3 cellular contexts compared by ENCODE assay signal in the genomic region with DNA sequence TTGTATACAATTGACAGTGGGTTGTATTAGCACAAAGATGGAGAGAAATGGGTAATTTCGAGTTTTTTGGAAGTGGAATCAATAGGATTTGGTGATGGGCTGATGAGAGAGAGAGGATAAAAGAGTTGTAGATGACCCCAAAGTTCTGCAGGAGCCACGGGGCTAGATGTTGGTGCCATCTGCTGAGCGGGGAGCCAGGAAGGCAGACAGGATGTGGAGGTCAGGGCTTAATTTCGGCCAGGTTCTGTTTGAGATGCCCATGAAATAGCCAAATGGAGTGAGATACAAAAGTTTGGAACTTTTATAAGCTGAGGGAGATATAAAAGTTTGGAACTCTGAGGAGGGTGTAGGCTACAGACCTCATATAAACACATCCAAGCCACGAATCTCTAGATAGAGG.
TF ChIP-seq lines count a peak whose summit lies in the region.

No MANE protein-coding gene starts in this region.

TF ChIP-seq in liver, 16 proteins besides CTCF, POLR2A, EP300 and RAD21:
- TF ChIP-seq MAX (IDR thresholded peaks at IDR 0.05) (no peak), TAF1 (conservative IDR thresholded peaks at IDR 0.05) (no peak), NR2F2 (IDR thresholded peaks at IDR 0.05) (no peak), FOXA2 (IDR thresholded peaks at IDR 0.05) (no peak), ZBTB33 (IDR thresholded peaks at IDR 0.05) (no peak), FOXA1 (IDR thresholded peaks at IDR 0.05) (no peak), HNF4A (conservative IDR thresholded peaks at IDR 0.05) (no peak), HNF4G (IDR thresholded peaks at IDR 0.05) (no peak), REST (IDR thresholded peaks at IDR 0.05) (no peak), RXRA (IDR thresholded peaks at IDR 0.05) (no peak), SP1 (IDR thresholded peaks at IDR 0.05) (no peak), GABPA (IDR thresholded peaks at IDR 0.05 in 1 of 2, conservative IDR thresholded peaks at IDR 0.05 in 1 of 2) (no peak), JUND (IDR thresholded peaks at IDR 0.05) (no peak), ATF3 (IDR thresholded peaks at IDR 0.05) (no peak), EGR1 (IDR thresholded peaks at IDR 0.05; ENCODE audit: low read depth in 2 of 2) (no peak), YY1 (IDR thresholded peaks at IDR 0.05) (no peak)
TF ChIP-seq in liver: peak in this region for 0.

TF ChIP-seq in HepG2, 621 proteins besides CTCF, POLR2A, EP300 and RAD21:
- TF ChIP-seq ZNF781 (CRISPR knock-in tag; IDR thresholded peaks at IDR 0.05; ENCODE audit: borderline replicate concordance, not compliant biosample characterization) = no peak

TF ChIP-seq in GM12878, 131 proteins besides CTCF, POLR2A, EP300 and RAD21:
- TF ChIP-seq CREM (IDR thresholded peaks at IDR 0.05; ENCODE audit: low read depth) = no peak
- TF ChIP-seq GATAD2B (conservative IDR thresholded peaks at IDR 0.05; ENCODE audit: low read depth) = no peak
- no peak for TF ChIP-seq MEF2A (IDR thresholded peaks at IDR 0.05; ENCODE audit: insufficient read depth, low read depth, low read length)
- TF ChIP-seq REST (IDR thresholded peaks at IDR 0.05; ENCODE audit: low read depth, low read length) = no peak
- no peak for TF ChIP-seq ZNF274 (IDR thresholded peaks at IDR 0.05; ENCODE audit: insufficient read depth, insufficient read length)
- no peak for TF ChIP-seq NKRF (conservative IDR thresholded peaks at IDR 0.05)
- no peak for TF ChIP-seq NRF1 (conservative IDR thresholded peaks at IDR 0.05; ENCODE audit: low read depth, low read length)
- no peak for TF ChIP-seq NR2C2 (IDR thresholded peaks at IDR 0.05; ENCODE audit: borderline replicate concordance, control insufficient read depth, insufficient read length, low read depth)
- TF ChIP-seq, protein P1, sequence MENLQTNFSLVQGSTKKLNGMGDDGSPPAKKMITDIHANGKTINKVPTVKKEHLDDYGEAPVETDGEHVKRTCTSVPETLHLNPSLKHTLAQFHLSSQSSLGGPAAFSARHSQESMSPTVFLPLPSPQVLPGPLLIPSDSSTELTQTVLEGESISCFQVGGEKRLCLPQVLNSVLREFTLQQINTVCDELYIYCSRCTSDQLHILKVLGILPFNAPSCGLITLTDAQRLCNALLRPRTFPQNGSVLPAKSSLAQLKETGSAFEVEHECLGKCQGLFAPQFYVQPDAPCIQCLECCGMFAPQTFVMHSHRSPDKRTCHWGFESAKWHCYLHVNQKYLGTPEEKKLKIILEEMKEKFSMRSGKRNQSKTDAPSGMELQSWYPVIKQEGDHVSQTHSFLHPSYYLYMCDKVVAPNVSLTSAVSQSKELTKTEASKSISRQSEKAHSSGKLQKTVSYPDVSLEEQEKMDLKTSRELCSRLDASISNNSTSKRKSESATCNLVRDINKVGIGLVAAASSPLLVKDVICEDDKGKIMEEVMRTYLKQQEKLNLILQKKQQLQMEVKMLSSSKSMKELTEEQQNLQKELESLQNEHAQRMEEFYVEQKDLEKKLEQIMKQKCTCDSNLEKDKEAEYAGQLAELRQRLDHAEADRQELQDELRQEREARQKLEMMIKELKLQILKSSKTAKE (IDR thresholded peaks at IDR 0.05; ENCODE audit: low read depth, poor library complexity, severe bottlenecking) = no peak
- no peak for TF ChIP-seq BHLHE40 (IDR thresholded peaks at IDR 0.05; ENCODE audit: borderline replicate concordance in 1 of 2, low read depth in 2 of 2, low read length in 1 of 2)
- no peak for TF ChIP-seq EZH2 (IDR thresholded peaks at IDR 0.05; ENCODE audit: borderline replicate concordance, control insufficient read depth, low read depth, low read length)
- TF ChIP-seq HCFC1 (IDR thresholded peaks at IDR 0.05; ENCODE audit: low read length) = no peak
- TF ChIP-seq, protein P2, sequence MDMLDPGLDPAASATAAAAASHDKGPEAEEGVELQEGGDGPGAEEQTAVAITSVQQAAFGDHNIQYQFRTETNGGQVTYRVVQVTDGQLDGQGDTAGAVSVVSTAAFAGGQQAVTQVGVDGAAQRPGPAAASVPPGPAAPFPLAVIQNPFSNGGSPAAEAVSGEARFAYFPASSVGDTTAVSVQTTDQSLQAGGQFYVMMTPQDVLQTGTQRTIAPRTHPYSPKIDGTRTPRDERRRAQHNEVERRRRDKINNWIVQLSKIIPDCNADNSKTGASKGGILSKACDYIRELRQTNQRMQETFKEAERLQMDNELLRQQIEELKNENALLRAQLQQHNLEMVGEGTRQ (IDR thresholded peaks at IDR 0.05; ENCODE audit: borderline replicate concordance, low read depth, low read length) = no peak
- TF ChIP-seq MLLT1 (IDR thresholded peaks at IDR 0.05) = no peak
- no peak for TF ChIP-seq YBX1 (IDR thresholded peaks at IDR 0.05)
- TF ChIP-seq ETV6 (conservative IDR thresholded peaks at IDR 0.05 in 1 of 2, IDR thresholded peaks at IDR 0.05 in 1 of 2; ENCODE audit: borderline replicate concordance in 1 of 2, low read depth in 1 of 2) = no peak
- TF ChIP-seq FOXK2 (IDR thresholded peaks at IDR 0.05) = no peak
- no peak for TF ChIP-seq FOS (IDR thresholded peaks at IDR 0.05; ENCODE audit: borderline replicate concordance, extremely low read depth, insufficient read length)
- TF ChIP-seq BCL3 (IDR thresholded peaks at IDR 0.05; ENCODE audit: borderline replicate concordance, insufficient read depth, low read depth, low read length, poor library complexity, severe bottlenecking) = no peak
- no peak for TF ChIP-seq PRDM15 (CRISPR knock-in tag; IDR thresholded peaks at IDR 0.05)
